8 cellular contexts compared by ENCODE assay signal in genomic region chr12:31958601-31959000, GRCh38. TPM values are rescaled to one million over a fixed set of nuclear protein-coding genes. Genes with fewer than 3 reads are reported as not detected.
DNase-seq lines count a peak whose midpoint lies in the region; ATAC-seq, FAIRE-seq and TF ChIP-seq lines count a peak whose summit lies in the region.

No MANE protein-coding gene starts in this region.

- peak overlapping the region; percentile 95 to 100 for H3K4me3 Mint-ChIP-seq in activated T-cell treated with anti-CD3 and anti-CD28 coated beads, Interleukin-2, amount 50 U/mL, for 72 hours

- TF ChIP-seq CTCF in HepG2 (CRISPR knock-in tag; IDR thresholded peaks at IDR 0.05) (no peak), tibial artery (IDR thresholded peaks at IDR 0.05) (no peak)

- no peak for TF ChIP-seq RAD21 in HepG2 (CRISPR knock-in tag; IDR thresholded peaks at IDR 0.05)

- WGBS in HepG2 (ENCODE audit: low lambda C conversion rate): 2% methylated on average over 7 of the region's 7 CpGs

- TF ChIP-seq POLR2A in HepG2 (IDR thresholded peaks at IDR 0.05; ENCODE audit: insufficient read depth in 1 of 2, low read depth in 2 of 2, low read length in 2 of 2): no peak

- H2AFZ ChIP-seq in HepG2 (ENCODE audit: low read length): peak overlapping the region; percentile 33

- no peak for ATAC-seq in activated T-cell treated with anti-CD3 and anti-CD28 coated beads, Interleukin-2, amount 50 U/mL, for 72 hours (replicated peaks in 1 of 2)
- ATAC-seq in HepG2: no peak
- no peak for ATAC-seq in GM21723 (IDR thresholded peaks at IDR 0.05; ENCODE audit: unreplicated experiment)
- ATAC-seq in GM21825 (IDR thresholded peaks at IDR 0.05; ENCODE audit: unreplicated experiment): no peak

- TSS peak; percentile 85 for BruUV-seq in HepG2 (replicated peaks; lab: Mats Ljungman, UMichigan)

- H3K36me3 ChIP-seq in adipocyte (ENCODE audit: control insufficient read depth, insufficient read depth, low read length, severe bottlenecking) (peaks cover 13% of the 10 kb centered on the region), HepG2 (replicated peaks in 1 of 2; ENCODE audit: control insufficient read depth in 1 of 2, insufficient read depth in 2 of 2, low read length in 2 of 2) (no peaks in the 10 kb centered on the region), tibial artery (peaks cover 1 to 17% (median 8%) of the 10 kb centered on the region in 3 donors)

- H3K27ac ChIP-seq in HepG2 (ENCODE audit: extremely low read length, insufficient read depth, low read length) (peak overlapping the region; percentile 79), tibial artery (peak overlapping the region; percentile 83 to 91)

- H3K27me3 ChIP-seq in adipocyte (replicated peaks; ENCODE audit: control insufficient read depth, insufficient read depth, low read length) (no peaks in the 10 kb centered on the region), HepG2 (ENCODE audit: control insufficient read depth in 1 of 2, insufficient read depth in 2 of 2, low read length in 2 of 2) (no peaks in the 10 kb centered on the region), tibial artery (no peaks in the 10 kb centered on the region)

- peaks cover 2 to 6% of the 10 kb centered on the region in 2 donors for H3K9me3 Mint-ChIP-seq in activated T-cell treated with anti-CD3 and anti-CD28 coated beads, Interleukin-2, amount 50 U/mL, for 72 hours

- H3K4me1 ChIP-seq in adipocyte (ENCODE audit: control insufficient read depth, insufficient read depth, low read length): peaks cover 17% of the 10 kb centered on the region
- H3K4me1 ChIP-seq in HepG2 (ENCODE audit: insufficient read depth, low read length): peaks cover 36% of the 10 kb centered on the region
- H3K4me1 ChIP-seq in tibial artery: peaks cover 0 to 36% (median 25%) of the 10 kb centered on the region in 4 donors

- no peaks in the 10 kb centered on the region for H3K9me3 ChIP-seq in adipocyte (ENCODE audit: control insufficient read depth, low read length)
- H3K9me3 ChIP-seq in HepG2 (ENCODE audit: low read length): no peaks in the 10 kb centered on the region
- H3K9me3 ChIP-seq in tibial artery: no peaks in the 10 kb centered on the region

- peak overlapping the region; percentile 100 for H3K27ac Mint-ChIP-seq in activated T-cell treated with anti-CD3 and anti-CD28 coated beads, Interleukin-2, amount 50 U/mL, for 72 hours

- in situ Hi-C loops in HepG2 (cut with HindIII; ENCODE audit: extremely low pct_ligation_motif_present, low pct_unique_long_range_greater_than_20kb): no loop called here

- no peaks in the 10 kb centered on the region for H3K27me3 Mint-ChIP-seq in activated T-cell treated with anti-CD3 and anti-CD28 coated beads, Interleukin-2, amount 50 U/mL, for 72 hours (ENCODE audit: low read depth)

- no peak for FAIRE-seq in HepG2 (lab: Jason Lieb, UNC)

- H3K4me1 Mint-ChIP-seq in activated T-cell treated with anti-CD3 and anti-CD28 coated beads, Interleukin-2, amount 50 U/mL, for 72 hours (ENCODE audit: low read depth): peaks cover 75% of the 10 kb centered on the region

- peak overlapping the region; percentile 88 for H3K9ac ChIP-seq in adipocyte (ENCODE audit: low read length)
- peak overlapping the region; percentile 70 for H3K9ac ChIP-seq in HepG2 (ENCODE audit: insufficient read depth, low read depth, low read length)

- H3K4me3 ChIP-seq in adipocyte (ENCODE audit: low read length): peak overlapping the region; percentile 85
- H3K4me3 ChIP-seq in HepG2 (replicated peaks in 1 of 3; ENCODE audit: insufficient read depth in 1 of 3, low read depth in 2 of 3, low read length in 3 of 3): peak overlapping the region; percentile 63 to 76 (median 68)
- H3K4me3 ChIP-seq in tibial artery: peak overlapping the region; percentile 61 to 74

- no peak for TF ChIP-seq EP300 in HepG2 (IDR thresholded peaks at IDR 0.05; ENCODE audit: low read depth in 2 of 2, low read length in 2 of 2)
- no peak for TF ChIP-seq EP300 in HepG2 (CRISPR knock-in tag; IDR thresholded peaks at IDR 0.05; ENCODE audit: borderline replicate concordance)

- H3K4me2 ChIP-seq in HepG2 (ENCODE audit: low read depth, low read length): peak overlapping the region; percentile 84

- CTCF ChIA-PET in HepG2 (lab: Yijun Ruan, JAX; ENCODE audit: low intra/inter-chr PET ratio, low total read pairs): no interaction called here

- DNase-seq in activated T-cell treated with anti-CD3 and anti-CD28 coated beads, Interleukin-2, amount 50 U/mL, for 72 hours: no peak
- DNase-seq in activated T-cell treated with anti-CD3 and anti-CD28 coated beads, Interleukin-2, amount 50 U/mL, for 1 hour: no peak
- no peak for DNase-seq in adipocyte (ENCODE audit: low read depth)
- DNase-seq in HepG2 (ENCODE audit: low spot score): peak; percentile 37
- no peak for DNase-seq in tibial artery
- DNase-seq in MV-4-11 (lab: John Stamatoyannopoulos, UW): no peak

- H3K79me2 ChIP-seq in HepG2 (ENCODE audit: insufficient read depth, low read length): peaks cover 13% of the 10 kb centered on the region

- POLR2A ChIA-PET in HepG2 (lab: Yijun Ruan, JAX): interaction anchor here (0.7 to 2.1 kb wide), 7 partner anchors 9 to 243 kb away, joined by 3 to 7 read pairs (median 5); partner anchors contain the start of gene AMN1

- H4K20me1 ChIP-seq in HepG2 (ENCODE audit: insufficient read depth, low read length): no peaks in the 10 kb centered on the region

- intact Hi-C loops in HepG2 (cut with micrococcal nuclease; ENCODE audit: unreplicated experiment): loop anchor here (5.0 kb wide), 2 partner anchors 186 to 276 kb away; no protein-coding TSS in a partner anchor
- intact Hi-C loops in tibial artery (cut with DNase I; ENCODE audit: low total_unique reads): loop anchor here (5.0 kb wide), 1 partner anchor 301 kb away; the partner anchor contains the start of gene ETFBKMT

- peaks cover 22 to 45% of the 10 kb centered on the region in 2 donors for H3K36me3 Mint-ChIP-seq in activated T-cell treated with anti-CD3 and anti-CD28 coated beads, Interleukin-2, amount 50 U/mL, for 72 hours (ENCODE audit: insufficient read depth in 2 of 2)

TF ChIP-seq in HepG2, 621 proteins besides CTCF, POLR2A, EP300 and RAD21 (continues in another document):
- 0 out of 2 replicates have a peak, but pooled peaks have one; percentile 15 for TF ChIP-seq ZNF335 (CRISPR knock-in tag; IDR thresholded peaks at IDR 0.05)
- 0 out of 2 replicates have a peak, but pooled peaks have one; percentile 6 for TF ChIP-seq NCOA2 (CRISPR knock-in tag; IDR thresholded peaks at IDR 0.05)
- TF ChIP-seq REL (CRISPR knock-in tag; conservative IDR thresholded peaks at IDR 0.05): no peak
- TF ChIP-seq, protein P1, sequence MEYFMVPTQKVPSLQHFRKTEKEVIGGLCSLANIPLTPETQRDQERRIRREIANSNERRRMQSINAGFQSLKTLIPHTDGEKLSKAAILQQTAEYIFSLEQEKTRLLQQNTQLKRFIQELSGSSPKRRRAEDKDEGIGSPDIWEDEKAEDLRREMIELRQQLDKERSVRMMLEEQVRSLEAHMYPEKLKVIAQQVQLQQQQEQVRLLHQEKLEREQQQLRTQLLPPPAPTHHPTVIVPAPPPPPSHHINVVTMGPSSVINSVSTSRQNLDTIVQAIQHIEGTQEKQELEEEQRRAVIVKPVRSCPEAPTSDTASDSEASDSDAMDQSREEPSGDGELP (IDR thresholded peaks at IDR 0.05; ENCODE audit: borderline replicate concordance, low read depth): no peak
- no peak for TF ChIP-seq POLR2AphosphoS2 (IDR thresholded peaks at IDR 0.05; ENCODE audit: low read depth, low read length)
- no peak for TF ChIP-seq IKZF1 (IDR thresholded peaks at IDR 0.05)

RNA-seq across cellular contexts. Expression of gene RESF1, which starts 0.6 kb away (rescaled TPM):
- 100 to 1,000 TPM; 112 to 133 TPM for total RNA-seq in activated T-cell treated with anti-CD3 and anti-CD28 coated beads, Interleukin-2, amount 50 U/mL, for 72 hours
- 16.8 and 19.6 TPM in 2 replicates for total RNA-seq in HepG2 (2016; rRNA removed; fragmentation: Illumina TruSeq; extraction: Trizol)
- 7.5 and 7.6 TPM in 2 replicates for total RNA-seq in HepG2 (2016; cell fraction: cytosol; rRNA removed; fragmentation: Illumina TruSeq; extraction: Trizol; ENCODE audit: low read depth)
- total RNA-seq in HepG2 (2016; cell fraction: insoluble cytoplasmic fraction; rRNA removed; fragmentation: Illumina TruSeq; extraction: Trizol): 17.0 and 17.2 TPM in 2 replicates
- 14.6 and 16.5 TPM in 2 replicates for total RNA-seq in HepG2 (2016; cell fraction: membrane; rRNA removed; fragmentation: Illumina TruSeq; extraction: Trizol)
- 21.5 and 27.0 TPM in 2 replicates for total RNA-seq in HepG2 (2016; cell fraction: nucleus; rRNA removed; fragmentation: Illumina TruSeq; extraction: Trizol)
- 7.9 and 8.1 TPM in 2 replicates for polyA plus RNA-seq in HepG2 (2011; rRNA removed)
- 3.8 and 6.9 TPM in 2 replicates for polyA plus RNA-seq in HepG2 (2011; cell fraction: cytosol; rRNA removed)
- polyA plus RNA-seq in HepG2 (2011; cell fraction: nucleus; rRNA removed): 5.4 and 9.5 TPM in 2 replicates
- 13.3 and 13.5 TPM in 2 replicates for polyA plus RNA-seq in HepG2 (2012)
- 8.1 and 10.1 TPM in 2 replicates for polyA plus RNA-seq in HepG2 (2016; cell fraction: cytosol; fragmentation: Illumina TruSeq; extraction: Trizol; ENCODE audit: low read depth)
- 14.7 and 15.3 TPM in 2 replicates for polyA plus RNA-seq in HepG2 (2016; cell fraction: insoluble cytoplasmic fraction; fragmentation: Illumina TruSeq; extraction: Trizol; ENCODE audit: low read depth)
- polyA plus RNA-seq in HepG2 (2016; cell fraction: membrane; fragmentation: Illumina TruSeq; extraction: Trizol; ENCODE audit: low read depth): 10.7 and 12.4 TPM in 2 replicates
- polyA plus RNA-seq in HepG2 (2016; cell fraction: nucleus; fragmentation: Illumina TruSeq; extraction: Trizol; ENCODE audit: insufficient read depth, low read depth): 25.7 and 28.8 TPM in 2 replicates
- polyA minus RNA-seq in HepG2 (2011; rRNA and poly(A)+ RNA removed; ENCODE audit: low replicate concordance): 4.4 and 8.3 TPM in 2 replicates
- polyA minus RNA-seq in HepG2 (2011; cell fraction: cytosol; rRNA and poly(A)+ RNA removed): 11.1 and 13.0 TPM in 2 replicates
- polyA minus RNA-seq in HepG2 (2011; cell fraction: nucleus; rRNA and poly(A)+ RNA removed): 25.9 and 43.3 TPM in 2 replicates
